In genomic region chr11:124867700-124868099, GRCh38 we compare ENCODE assay signal across 8 cellular contexts. TPM values are rescaled to one million over a fixed set of nuclear protein-coding genes. Genes with fewer than 3 reads are reported as not detected.
DNase-seq lines count a peak whose midpoint lies in the region; ATAC-seq and TF ChIP-seq lines count a peak whose summit lies in the region.

No MANE protein-coding gene starts in this region.

- H3K27me3 ChIP-seq in Karpas-422 (ENCODE audit: low read length) (no peaks in the 10 kb centered on the region), adrenal gland (peaks cover 81% of the 10 kb centered on the region)

- H3K4me2 ChIP-seq in Karpas-422 (ENCODE audit: low read depth, low read length, poor library complexity, severe bottlenecking) = no peak overlapping the region

- H4K20me1 ChIP-seq in Karpas-422 (ENCODE audit: insufficient read depth, low read depth, low read length) = no peaks in the 10 kb centered on the region

- no peaks in the 10 kb centered on the region for H3K79me2 ChIP-seq in Karpas-422 (ENCODE audit: low read length)

- DNase-seq in AG09309 (ENCODE audit: low read depth) (no peak), GM10266 (ENCODE audit: extremely low spot score) (peak; percentile 78), Karpas-422 (peak; percentile 49), adrenal gland (peak in 2 of 7 donors; percentile 31 to 42), kidney tubule cell (ENCODE audit: low spot score) (peak; percentile 37), pons (ENCODE audit: low spot score) (no peak)

- no peaks in the 10 kb centered on the region for H3K4me1 ChIP-seq in Karpas-422 (ENCODE audit: low read length)
- H3K4me1 ChIP-seq in adrenal gland (replicated peaks in 1 of 2) = peaks cover 15 to 21% of the 10 kb centered on the region in 2 donors

- intact Hi-C loops in adrenal gland (cut with DNase I) = no loop called here

- no peak for ATAC-seq in HG02642 (IDR thresholded peaks at IDR 0.05; ENCODE audit: poor library complexity, unreplicated experiment)
- ATAC-seq in GM21367 (IDR thresholded peaks at IDR 0.05; ENCODE audit: unreplicated experiment) = no peak

- no peak overlapping the region for H3K27ac ChIP-seq in Karpas-422 (ENCODE audit: low read length)
- no peak overlapping the region for H3K27ac ChIP-seq in adrenal gland

- no peak for TF ChIP-seq POLR2A in adrenal gland (IDR thresholded peaks at IDR 0.05)

- H3K9me3 ChIP-seq in Karpas-422 (ENCODE audit: low read length) (no peaks in the 10 kb centered on the region), adrenal gland (replicated peaks in 1 of 3) (no peaks in the 10 kb centered on the region)

- H2AFZ ChIP-seq in Karpas-422 (ENCODE audit: low read length) = no peak overlapping the region

- no peaks in the 10 kb centered on the region for H3K9me2 ChIP-seq in Karpas-422 (replicated peaks; ENCODE audit: insufficient read depth, low read length)

- H3K36me3 ChIP-seq in Karpas-422 (ENCODE audit: insufficient read depth, low read length) = no peaks in the 10 kb centered on the region
- H3K36me3 ChIP-seq in adrenal gland (replicated peaks in 1 of 2) = no peaks in the 10 kb centered on the region

- H3K9ac ChIP-seq in Karpas-422 (ENCODE audit: low read length) = no peak overlapping the region

- TF ChIP-seq CTCF in AG09309 (IDR thresholded peaks at IDR 0.05; ENCODE audit: control insufficient read depth, insufficient read depth, low read depth, low read length, missing control alignments) = peak; percentile 52
- TF ChIP-seq CTCF in GM10266 (IDR thresholded peaks at IDR 0.05; ENCODE audit: control insufficient read depth, insufficient read depth, low read depth, missing control alignments) = peak; percentile 54
- TF ChIP-seq CTCF in adrenal gland (IDR thresholded peaks at IDR 0.05) = peak; percentile 15 to 43 (median 26)

- no peak overlapping the region for H3K4me3 ChIP-seq in AG09309 (ENCODE audit: control insufficient read depth, low read depth, low read length)
- no peak overlapping the region for H3K4me3 ChIP-seq in Karpas-422 (ENCODE audit: low read length)
- H3K4me3 ChIP-seq in adrenal gland = no peak overlapping the region

- 3 to 4% (median 3%) methylated on average over 8 of the region's 8 CpGs for WGBS in adrenal gland, 4 donors

RNA-seq across cellular contexts. Expression of gene ROBO3, which starts 2.5 kb away (rescaled TPM):
- total RNA-seq in Karpas-422 (2014; rRNA removed; shearing (Covaris generic); ENCODE audit: low replicate concordance) = 6.6 and 13.8 TPM in 2 replicates
- total RNA-seq in adrenal gland = 10 to 100 TPM in 6 of 8 donors, 1 to 10 TPM in 2; 6.8 to 60.1 (median 19.1) TPM
- polyA plus RNA-seq in adrenal gland = 10 to 100 TPM in 2 of 3 donors, 1 to 10 TPM in 1; 1.7 to 87.4 (median 64.3) TPM

RNA-seq across cellular contexts. Expression of gene ROBO4, which starts 30.0 kb away (rescaled TPM):
- total RNA-seq in Karpas-422 (2014; rRNA removed; shearing (Covaris generic); ENCODE audit: low replicate concordance) = not detected in 2 replicates
- total RNA-seq in adrenal gland = 10 to 100 TPM; 14.8 to 40.7 (median 23.7) TPM
- 10 to 100 TPM in 2 of 3 donors, 1 to 10 TPM in 1; 4.6 to 31.0 (median 17.0) TPM for polyA plus RNA-seq in adrenal gland

RNA-seq across cellular contexts. Expression of gene HEPN1, which starts 51.4 kb away (rescaled TPM):
- total RNA-seq in Karpas-422 (2014; rRNA removed; shearing (Covaris generic); ENCODE audit: low replicate concordance) = not detected in 2 replicates
- total RNA-seq in adrenal gland = under 1 TPM in 1 of 8 donors, not detected in 7; 0.28 TPM
- polyA plus RNA-seq in adrenal gland = under 1 TPM in 1 of 3 donors, not detected in 2; 0.07 TPM

Comparison
In these comparisons a context has a peak if more than half of its experiments do, and no peak if none do; other contexts are left out.
1. DNase-seq: peak in GM10266 (single experiment), Karpas-422 (single experiment) and kidney tubule cell (single experiment); none in AG09309 (single experiment) and pons (single experiment).
2. RNA of gene ROBO4, which starts 30.0 kb away (total RNA-seq): 14.8 to 40.7 TPM in adrenal gland; not detected in Karpas-422; every median in the first group is over 10 times any median in the second.
3. Peak in every context shown above with its lines, with median percentiles within 50 percentile points of each other: CTCF ChIP-seq.